Comparison of ENCODE assay signal across 8 cellular contexts in genomic region chr9:94726495-94727191, GRCh38. TPM values are rescaled to one million over a fixed set of nuclear protein-coding genes. Genes with fewer than 3 reads are reported as not detected.
DNase-seq lines count a peak whose midpoint lies in the region; FAIRE-seq and TF ChIP-seq lines count a peak whose summit lies in the region.

TSS of gene AOPEP (plus strand) at chr9:94726699. CDS start at chr9:94759784, 33,085 bp downstream.

- peak within 1 kb of the TSS; percentile 78 for H4K8ac ChIP-seq in neuronal stem cell (ENCODE audit: low read depth, low read length)

- H3K27me3 Mint-ChIP-seq in activated naive CD4-positive, alpha-beta T cell treated with anti-CD3 and anti-CD28 coated beads for 36 hours (ENCODE audit: low read depth) = no peaks in the 10 kb centered on the region

- H2AK5ac ChIP-seq in neuronal stem cell (ENCODE audit: low read depth, low read length) = no peak within 1 kb of the TSS

- H3K27ac Mint-ChIP-seq in activated naive CD4-positive, alpha-beta T cell treated with anti-CD3 and anti-CD28 coated beads for 36 hours = peak within 1 kb of the TSS; percentile 95

- peak within 1 kb of the TSS; percentile 95 for H2AFZ ChIP-seq in neuronal stem cell (ENCODE audit: low read length)

- H3K9me3 Mint-ChIP-seq in activated naive CD4-positive, alpha-beta T cell treated with anti-CD3 and anti-CD28 coated beads for 36 hours = no peaks in the 10 kb centered on the region

- H3K4me3 Mint-ChIP-seq in activated naive CD4-positive, alpha-beta T cell treated with anti-CD3 and anti-CD28 coated beads for 36 hours = peak within 1 kb of the TSS; percentile 99

- no CpG with 5 or more reads among the region's 52 CpGs for WGBS in neuronal stem cell (ENCODE audit: extremely low coverage in 2 of 2, insufficient read length in 2 of 2, insufficient replicate concordance in 1 of 2), 2 donors

- no peak within 1 kb of the TSS for H3K27ac ChIP-seq in neuronal stem cell (replicated peaks; ENCODE audit: low read length)

- H3K4me2 ChIP-seq in neuronal stem cell (ENCODE audit: insufficient read depth, low read length, poor library complexity, severe bottlenecking) = peak within 1 kb of the TSS; percentile 98

- peaks cover 6% of the 10 kb centered on the region for H3K79me1 ChIP-seq in neuronal stem cell (ENCODE audit: low read depth, low read length)

- no peaks in the 10 kb centered on the region for H3K36me3 Mint-ChIP-seq in activated naive CD4-positive, alpha-beta T cell treated with anti-CD3 and anti-CD28 coated beads for 36 hours (ENCODE audit: low read depth)

- POLR2A ChIA-PET in HEK293T (lab: Yijun Ruan, JAX) = interaction anchor here (0.6 to 1.4 kb wide), 7 partner anchors 10 to 58 kb away, joined by 3 to 6 read pairs (median 3); no protein-coding TSS in a partner anchor

- no peak within 1 kb of the TSS for H2BK5ac ChIP-seq in neuronal stem cell (ENCODE audit: low read length)

- H3K4me1 ChIP-seq in neuronal stem cell (ENCODE audit: control insufficient read depth in 2 of 2, insufficient read depth in 1 of 2, low read depth in 1 of 2, low read length in 2 of 2) = peaks cover 0 to 2% of the 10 kb centered on the region in 2 donors

- CTCF ChIA-PET in HEK293T (lab: Yijun Ruan, JAX) = interaction anchor here (1.1 kb wide), 1 partner anchor 21 kb away, joined by 3 read pairs; no protein-coding TSS in a partner anchor
- CTCF ChIA-PET in activated naive CD4-positive, alpha-beta T cell treated with anti-CD3 and anti-CD28 coated beads for 36 hours (lab: Charles Lee) = interaction anchor here (0.7 kb wide), 1 partner anchor 57 kb away, joined by 3 read pairs; no protein-coding TSS in a partner anchor

- no peak within 1 kb of the TSS for H2BK15ac ChIP-seq in neuronal stem cell (ENCODE audit: low read length)

- in situ Hi-C loops in SK-MEL-5 (cut with HindIII; ENCODE audit: low pct_unique_long_range_greater_than_20kb, low sequenced_read_pairs) = no loop called here

- intact Hi-C loops in activated naive CD4-positive, alpha-beta T cell treated with anti-CD3 and anti-CD28 coated beads for 36 hours (cut with micrococcal nuclease) = loop anchor here (1.0 to 10.0 kb wide), 8 partner anchors 57 to 1962 kb away; partner anchors contain the start of genes BICD2, ERCC6L2, FANCC and PTCH1

- H3K18ac ChIP-seq in neuronal stem cell (ENCODE audit: low read length) = peak within 1 kb of the TSS; percentile 84

- H3K23ac ChIP-seq in neuronal stem cell (ENCODE audit: low read depth, low read length, poor library complexity) = peak within 1 kb of the TSS; percentile 70

- peak; percentile 88 for DNase-seq in GF-D8 (lab: John Stamatoyannopoulos, UW)
- DNase-seq in HEK293T (ENCODE audit: extremely low spot score) = peak; percentile 99
- peak; percentile 94 for DNase-seq in MV-4-11 (lab: John Stamatoyannopoulos, UW)
- peak; percentile 95 for DNase-seq in SK-MEL-5 (ENCODE audit: low read depth, low spot score)
- peak; percentile 99 for DNase-seq in activated naive CD4-positive, alpha-beta T cell treated with anti-CD3 and anti-CD28 coated beads for 36 hours
- peak; percentile 81 to 97 for DNase-seq in frontal cortex (ENCODE audit: low spot score in 2 of 2)
- peak; percentile 92 for DNase-seq in neuronal stem cell (ENCODE audit: low spot score)

- no peak within 1 kb of the TSS for H3K4ac ChIP-seq in neuronal stem cell (ENCODE audit: low read length)

- TF ChIP-seq CTCF in subcutaneous adipose tissue (IDR thresholded peaks at IDR 0.05; ENCODE audit: low read depth) = no peak

- H3K9me3 ChIP-seq in neuronal stem cell (replicated peaks in 1 of 2; ENCODE audit: control insufficient read depth in 2 of 2, insufficient read depth in 1 of 2, low read depth in 1 of 2, low read length in 2 of 2) = peaks cover 0 to 3% of the 10 kb centered on the region in 2 donors

- peak within 1 kb of the TSS; percentile 89 to 92 for H3K4me3 ChIP-seq in neuronal stem cell (ENCODE audit: low read length in 2 of 2)

- peaks cover 12% of the 10 kb centered on the region for H3K4me1 Mint-ChIP-seq in activated naive CD4-positive, alpha-beta T cell treated with anti-CD3 and anti-CD28 coated beads for 36 hours (ENCODE audit: low read depth)

- H3K27me3 ChIP-seq in neuronal stem cell (ENCODE audit: control insufficient read depth in 3 of 3, insufficient read depth in 3 of 3, low read depth in 1 of 3, low read length in 3 of 3) = no peaks in the 10 kb centered on the region

- no peak within 1 kb of the TSS for H2BK120ac ChIP-seq in neuronal stem cell (ENCODE audit: low read depth, low read length)

- H3K14ac ChIP-seq in neuronal stem cell (ENCODE audit: low read length) = peak within 1 kb of the TSS; percentile 27

- peak within 1 kb of the TSS; percentile 94 for H3K9ac ChIP-seq in neuronal stem cell (ENCODE audit: low read depth, low read length, poor library complexity)

- no peak within 1 kb of the TSS for H2BK12ac ChIP-seq in neuronal stem cell (ENCODE audit: low read length)

- no peaks in the 10 kb centered on the region for H3K36me3 ChIP-seq in neuronal stem cell (replicated peaks in 1 of 2; ENCODE audit: control insufficient read depth in 2 of 2, insufficient read depth in 2 of 2, low read length in 2 of 2)

- FAIRE-seq in frontal cortex (lab: Jason Lieb, UNC) = no peak

- no peak within 1 kb of the TSS for H4K91ac ChIP-seq in neuronal stem cell (ENCODE audit: low read depth, low read length, poor library complexity)

TF ChIP-seq in HEK293T, 16 proteins besides CTCF, POLR2A, EP300 and RAD21:
- TF ChIP-seq ELF4 (IDR thresholded peaks at IDR 0.05) = peak; percentile 57; the same call in 1 of the 2 replicates
- TF ChIP-seq TARDBP (IDR thresholded peaks at IDR 0.05) = no peak
- no peak for TF ChIP-seq HDGF (IDR thresholded peaks at IDR 0.05; ENCODE audit: borderline replicate concordance)
- TF ChIP-seq L3MBTL2 (conservative IDR thresholded peaks at IDR 0.05) = peak; percentile 74
- no peak for TF ChIP-seq NFRKB (IDR thresholded peaks at IDR 0.05)

RNA-seq across cellular contexts. Expression of gene AOPEP, which starts in this region (rescaled TPM):
- 18.8 and 20.8 TPM in 2 replicates for total RNA-seq in SK-MEL-5 (2014; rRNA removed; shearing (Covaris generic))
- polyA plus RNA-seq in SK-MEL-5 (2015; cell fraction: cytosol; rRNA removed) = 28.9 and 30.2 TPM in 2 replicates
- 50.9 and 56.8 TPM in 2 replicates for polyA plus RNA-seq in SK-MEL-5 (2015; cell fraction: nucleus; rRNA removed)
- total RNA-seq in activated naive CD4-positive, alpha-beta T cell treated with anti-CD3 and anti-CD28 coated beads for 36 hours = 1 to 10 TPM; 5.8 to 6.4 TPM
- 23.2 TPM for total RNA-seq in frontal cortex
- polyA plus RNA-seq in neuronal stem cell (2013, experiment 1 of 2) = 1.7 TPM
- 1.9 TPM for polyA plus RNA-seq in neuronal stem cell (2013, experiment 2 of 2)
- total RNA-seq in subcutaneous adipose tissue = 10 to 100 TPM; 18.8 to 81.0 (median 32.1) TPM
